8 cellular contexts compared by ENCODE assay signal in the genomic region with DNA sequence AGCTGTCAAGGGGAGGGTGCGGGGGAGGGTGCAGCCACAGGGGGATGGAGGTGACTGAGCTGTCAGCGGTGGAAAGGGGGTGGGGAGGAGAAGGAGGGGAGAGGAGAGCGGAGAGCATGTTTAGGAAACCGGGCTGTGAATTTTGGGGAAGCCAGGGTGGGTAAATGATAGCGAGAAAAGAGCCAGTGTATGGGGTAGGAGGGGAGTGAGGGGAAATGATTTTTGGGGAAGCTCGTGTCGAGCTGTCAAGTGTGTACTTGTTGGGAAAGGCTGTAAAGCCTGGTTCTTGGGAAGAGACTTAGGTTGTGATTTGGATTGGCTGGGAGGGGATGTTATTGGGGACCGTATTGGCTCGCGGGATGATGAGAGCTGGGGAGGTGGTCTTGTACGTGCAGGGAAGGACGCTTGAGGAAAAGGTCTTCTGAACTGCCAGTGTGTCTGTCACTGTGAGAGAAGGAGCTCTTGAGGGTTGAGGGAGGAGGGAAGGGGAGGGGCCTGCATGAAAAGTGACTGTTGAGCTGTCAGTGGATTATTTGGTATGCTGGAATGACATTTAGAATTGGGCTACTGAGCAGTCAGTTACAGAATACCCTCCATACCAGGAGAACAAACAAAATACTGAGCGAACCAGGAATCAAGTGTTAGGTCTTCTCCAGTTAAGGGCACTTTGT. TPM values are rescaled to one million over a fixed set of nuclear protein-coding genes. Genes with fewer than 3 reads are reported as not detected.
DNase-seq lines count a peak whose midpoint lies in the region; ATAC-seq and TF ChIP-seq lines count a peak whose summit lies in the region.

No MANE protein-coding gene starts in this region.

- peak overlapping the region; percentile 80 to 94 (median 89) for H3K27ac Mint-ChIP-seq in CD14-positive monocyte
- H3K27ac Mint-ChIP-seq in chondrocyte (ENCODE audit: unreplicated experiment) = peak overlapping the region; percentile 91

- DNase-seq in CD14-positive monocyte (ENCODE audit: low spot score) = no peak
- peak; percentile 77 for DNase-seq in NAMALWA (ENCODE audit: low spot score)
- DNase-seq in WERI-Rb-1 = peak; percentile 28
- no peak for DNase-seq in chondrocyte (ENCODE audit: low spot score)
- DNase-seq in kidney tubule cell (ENCODE audit: low spot score) = peak; percentile 53
- peak; percentile 32 for DNase-seq in stimulated activated CD4-positive, alpha-beta T cell treated with anti-CD3 and anti-CD28 coated beads, Interleukin-1b, Interleukin-23, amount 100 ng/mL, for 48 hours
- DNase-seq in LoVo (ENCODE audit: low spot score) = no peak

- intact Hi-C loops in CD14-positive monocyte (cut with micrococcal nuclease) = loop anchor here (10.0 kb wide), 3 partner anchors 107 to 253 kb away; a partner anchor contains a TSS

- H3K9me3 Mint-ChIP-seq in CD14-positive monocyte (peaks cover 0 to 1% (median 0%) of the 10 kb centered on the region in 7 donors), chondrocyte (ENCODE audit: low read depth) (no peaks in the 10 kb centered on the region)

- peaks cover 9 to 12% of the 10 kb centered on the region in 2 donors for H3K36me3 Mint-ChIP-seq in CD14-positive monocyte
- no peaks in the 10 kb centered on the region for H3K36me3 Mint-ChIP-seq in chondrocyte (ENCODE audit: low read depth)

- H3K9me3 ChIP-seq in WERI-Rb-1 (ENCODE audit: severe bottlenecking) = no peaks in the 10 kb centered on the region

- H3K4me3 Mint-ChIP-seq in CD14-positive monocyte (peak overlapping the region; percentile 89 to 100), chondrocyte (ENCODE audit: unreplicated experiment) (peak overlapping the region; percentile 88)

- ATAC-seq in GM21367 (IDR thresholded peaks at IDR 0.05; ENCODE audit: unreplicated experiment) = peak; percentile 21

- H3K4me1 Mint-ChIP-seq in CD14-positive monocyte (peaks cover 34% of the 10 kb centered on the region), chondrocyte (ENCODE audit: low read depth) (peaks cover 43% of the 10 kb centered on the region)

- H3K27me3 ChIP-seq in WERI-Rb-1 (ENCODE audit: insufficient read depth, low read depth, severe bottlenecking) = no peaks in the 10 kb centered on the region

- H3K36me3 ChIP-seq in WERI-Rb-1 = peaks cover 9% of the 10 kb centered on the region

- TF ChIP-seq CTCF in CD14-positive monocyte (IDR thresholded peaks at IDR 0.05) = no peak
- no peak for TF ChIP-seq CTCF in WERI-Rb-1 (IDR thresholded peaks at IDR 0.05; ENCODE audit: low read depth, low read length)
- no peak for TF ChIP-seq CTCF in chondrocyte (IDR thresholded peaks at IDR 0.05)

- H3K27ac ChIP-seq in WERI-Rb-1 = no peak overlapping the region

- H3K27me3 Mint-ChIP-seq in CD14-positive monocyte (ENCODE audit: low read depth in 3 of 3) (peaks cover 1 to 5% (median 3%) of the 10 kb centered on the region in 3 donors), chondrocyte (ENCODE audit: low read depth) (no peaks in the 10 kb centered on the region)

- peak overlapping the region; percentile 75 for H3K4me3 ChIP-seq in WERI-Rb-1 (ENCODE audit: low read depth, low read length)

RNA-seq across cellular contexts. Expression of a gene that starts 1.0 kb away (rescaled TPM):
- polyA plus RNA-seq in CD14-positive monocyte = 1 to 10 TPM; 4.3 to 4.7 TPM
- 30.9 to 44.0 TPM (median 32.4 TPM) in 3 replicates for total RNA-seq in chondrocyte

RNA-seq across cellular contexts. Expression of a gene that starts 3.6 kb away (rescaled TPM):
- polyA plus RNA-seq in CD14-positive monocyte = 10 to 100 TPM; 51.0 to 60.8 TPM
- total RNA-seq in chondrocyte = 43.5 to 47.6 TPM (median 45.2 TPM) in 3 replicates

RNA-seq across cellular contexts. Expression of a gene that starts 29.6 kb away (rescaled TPM):
- 10 to 100 TPM; 60.2 to 88.7 TPM for polyA plus RNA-seq in CD14-positive monocyte
- 93.5 to 105 TPM (median 95.1 TPM) in 3 replicates for total RNA-seq in chondrocyte

Comparison
In these comparisons a context has a peak if more than half of its experiments do, and no peak if none do; other contexts are left out.
1. DNase-seq: peak in NAMALWA (single experiment), WERI-Rb-1 (single experiment), kidney tubule cell (single experiment) and stimulated activated CD4-positive, alpha-beta T cell treated with anti-CD3 and anti-CD28 coated beads, Interleukin-1b, Interleukin-23, amount 100 ng/mL, for 48 hours (single experiment); none in CD14-positive monocyte (single experiment), chondrocyte (single experiment) and LoVo (single experiment).